Comparison of ENCODE assay signal across 8 cellular contexts in the genomic region with DNA sequence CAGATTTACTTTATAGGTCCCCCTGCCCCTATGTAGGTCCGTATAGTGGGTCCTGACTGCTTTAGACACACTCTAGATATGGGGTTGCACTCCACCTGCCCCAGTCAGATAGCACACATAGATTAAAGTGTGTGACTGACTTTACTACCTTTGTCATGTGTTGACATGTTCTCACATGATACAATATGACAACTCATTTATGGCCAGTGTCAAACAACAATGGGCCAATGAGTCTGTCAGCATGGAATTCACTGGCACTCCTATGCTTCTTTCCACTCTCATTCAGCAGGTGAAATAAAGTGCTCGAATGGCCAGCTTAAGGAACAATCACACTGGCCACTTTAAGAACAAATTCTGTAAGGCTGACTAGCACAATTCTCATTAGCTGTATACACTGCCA. TPM values are rescaled to one million over a fixed set of nuclear protein-coding genes. Genes with fewer than 3 reads are reported as not detected.
"Had no signal": no experiment of that assay in that cellular context is flagged by ENCODE, and none has a peak within 500 bp of the region (broad histone marks: within the 10 kb centered on the region; RNA-seq: fewer than 3 reads in every experiment).

No MANE protein-coding gene starts in this region.

- ATAC-seq: GM23338, K562 had no signal

- H3K27ac Mint-ChIP-seq: GM23338, H9 had no signal

- H3K9me3 Mint-ChIP-seq: GM23338 had no signal

- H3K4me3 Mint-ChIP-seq: GM23338, H9 had no signal

- H3K4me3 ChIP-seq: GM23338, K562 had no signal

- H3K4me1 Mint-ChIP-seq: GM23338, H9 had no signal

- DNase-seq: H9, HCEC 1CT, IMR-90, KG1 had no signal

RNA-seq across cellular contexts. Expression of a gene that starts 23.8 kb away (rescaled TPM):
- total RNA-seq: GM23338, H1, H9, HT-29, IMR-90 had no signal
